ENCODE assay signal across 8 cellular contexts in genomic region chr5:132496631-132497487, GRCh38. TPM values are rescaled to one million over a fixed set of nuclear protein-coding genes. Genes with fewer than 3 reads are reported as not detected.
A peak's percentile ranks its signal among the peaks of the same experiment; 100 is the strongest.
DNase-seq lines count a peak whose midpoint lies in the region; ATAC-seq and TF ChIP-seq lines count a peak whose summit lies in the region.

No MANE protein-coding gene starts in this region.

- H3K4me1 ChIP-seq in ACC112 (ENCODE audit: control insufficient read depth, insufficient read depth, low read length, unreplicated experiment) = peaks cover 61% of the 10 kb centered on the region
- H3K4me1 ChIP-seq in mononuclear cell (ENCODE audit: insufficient read depth, low read length) = peaks cover 71% of the 10 kb centered on the region
- peaks cover 52% of the 10 kb centered on the region for H3K4me1 ChIP-seq in stomach smooth muscle (ENCODE audit: control insufficient read depth, insufficient read depth, low read length)

- TF ChIP-seq POLR2A in GM15510 (IDR thresholded peaks at IDR 0.05; ENCODE audit: borderline replicate concordance, extremely low read depth, insufficient read length) = peak; percentile 67
- no peak for TF ChIP-seq POLR2A in erythroblast (IDR thresholded peaks at IDR 0.05; ENCODE audit: low read length)

- H3K27me3 ChIP-seq in ACC112 (ENCODE audit: insufficient read depth, low read length) = no peaks in the 10 kb centered on the region
- H3K27me3 ChIP-seq in mononuclear cell (ENCODE audit: insufficient read depth, low read length) = no peaks in the 10 kb centered on the region
- H3K27me3 ChIP-seq in stomach smooth muscle (ENCODE audit: control insufficient read depth in 1 of 2, insufficient read depth in 2 of 2, low read length in 2 of 2) = no peaks in the 10 kb centered on the region

- H3K9me3 ChIP-seq in mononuclear cell (ENCODE audit: low read depth, low read length) (no peaks in the 10 kb centered on the region), stomach smooth muscle (ENCODE audit: control insufficient read depth in 2 of 2, low read length in 2 of 2) (no peaks in the 10 kb centered on the region)

- peak; percentile 55 for DNase-seq in NCI-H510A treated with DMSO at 0.1 percent for 48 hours (lab: John Stamatoyannopoulos, UW)
- peak; percentile 84 for DNase-seq in activated CD8-positive, alpha-beta memory T cell treated with anti-CD3 and anti-CD28 coated beads, Interleukin-2, amount 50 U/mL, for 48 hours
- DNase-seq in erythroblast (lab: John Stamatoyannopoulos, UW) = peak; percentile 83 to 87

- ATAC-seq in HG02884 (IDR thresholded peaks at IDR 0.05; ENCODE audit: unreplicated experiment) = peak; percentile 37

- H3K4me3 ChIP-seq in ACC112 (ENCODE audit: low read depth, low read length) (peak overlapping the region; percentile 86), mononuclear cell (ENCODE audit: low read length) (peak overlapping the region; percentile 63), stomach smooth muscle (ENCODE audit: low read length in 2 of 2) (peak overlapping the region; percentile 87 to 90)

- H3K27ac ChIP-seq in ACC112 (ENCODE audit: low read depth, low read length) (peak overlapping the region; percentile 95), stomach smooth muscle (ENCODE audit: low read length) (peak overlapping the region; percentile 92)

- H2AFZ ChIP-seq in ACC112 (ENCODE audit: low read length, unreplicated experiment) = no peak overlapping the region

- H3K9ac ChIP-seq in stomach smooth muscle (ENCODE audit: low read length in 2 of 2) = peak overlapping the region; percentile 75 to 87

- H3K79me2 ChIP-seq in ACC112 (ENCODE audit: control insufficient read depth, insufficient read depth, low read length, unreplicated experiment) = no peaks in the 10 kb centered on the region

- H3K36me3 ChIP-seq in ACC112 (ENCODE audit: insufficient read depth, low read length) (no peaks in the 10 kb centered on the region), stomach smooth muscle (ENCODE audit: control insufficient read depth in 2 of 2, insufficient read depth in 2 of 2, low read length in 2 of 2) (no peaks in the 10 kb centered on the region)

RNA-seq across cellular contexts. Expression of gene IRF1, which starts 6.3 kb away (rescaled TPM):
- total RNA-seq in mononuclear cell = 655 TPM

RNA-seq across cellular contexts. Expression of gene IL5, which starts 46.5 kb away (rescaled TPM):
- total RNA-seq in mononuclear cell = not detected

RNA-seq across cellular contexts. Expression of gene RAD50, which starts 59.9 kb away (rescaled TPM):
- 17.0 TPM for total RNA-seq in mononuclear cell

Comparison
In these comparisons a context has a peak if more than half of its experiments do, and no peak if none do; other contexts are left out.
1. Peak in every context shown above with its lines: DNase-seq, ATAC-seq, H3K4me3 ChIP-seq and H3K27ac ChIP-seq.